ENCODE assay signal across 27 cellular contexts in the genomic region with DNA sequence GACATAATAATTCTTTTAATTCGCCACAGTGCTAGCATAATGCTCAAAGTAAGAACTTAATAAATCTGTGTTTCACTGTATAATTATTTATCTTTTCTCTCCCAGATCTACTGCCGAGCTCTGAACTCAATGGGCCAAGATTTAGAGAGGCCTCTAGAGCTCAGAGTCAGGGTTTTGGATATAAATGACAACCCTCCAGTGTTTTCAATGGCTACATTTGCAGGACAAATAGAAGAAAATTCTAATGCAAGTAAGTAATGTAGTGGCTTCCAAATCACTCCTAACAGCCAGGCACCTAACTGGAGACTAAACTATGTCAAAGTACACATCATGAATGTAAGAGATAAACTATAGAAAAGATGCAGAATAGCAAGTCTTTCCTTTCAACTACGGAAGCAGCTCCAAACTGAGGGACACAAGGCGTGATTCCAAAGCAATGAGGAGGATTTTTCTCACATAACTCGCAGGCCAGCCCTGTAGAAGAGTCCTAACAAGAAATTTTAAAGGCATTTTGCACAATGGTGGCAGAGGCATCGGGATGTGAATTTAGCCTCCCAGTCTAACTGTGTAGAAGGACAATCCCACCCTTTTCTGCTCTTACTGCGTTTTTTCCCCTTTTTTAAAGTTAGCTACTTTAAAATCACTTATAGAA. TPM values are rescaled to one million over a fixed set of nuclear protein-coding genes. Genes with fewer than 3 reads are reported as not detected.
A peak's percentile ranks its signal among the peaks of the same experiment; 100 is the strongest.
DNase-seq lines count a peak whose midpoint lies in the region; FAIRE-seq and TF ChIP-seq lines count a peak whose summit lies in the region.
"Had no signal": no experiment of that assay in that cellular context is flagged by ENCODE, and none has a peak within 500 bp of the region (broad histone marks: within the 10 kb centered on the region; RNA-seq: fewer than 3 reads in every experiment).

No MANE protein-coding gene starts in this region.

- H3K27me3 ChIP-seq in HUES6 (ENCODE audit: control insufficient read depth, insufficient read depth, low read length) (no peaks in the 10 kb centered on the region), H1 (replicated peaks in 1 of 4; ENCODE audit: control insufficient read depth in 3 of 4, extremely low read depth in 1 of 4, insufficient read depth in 3 of 4, low read length in 3 of 4) (no peaks in the 10 kb centered on the region), brain microvascular endothelial cell (replicated peaks) (no peaks in the 10 kb centered on the region)
- H3K27me3 ChIP-seq: BLaER1 treated with 17β-estradiol and CSF1 and Interleukin-3, amounts not matched to agents 10 nM and 100 nM; SJSA1 had no signal

- H3K9ac ChIP-seq in HUES6 (ENCODE audit: low read length) (no peak overlapping the region), H1 (replicated peaks in 1 of 4; ENCODE audit: extremely low read depth in 1 of 4, low read depth in 3 of 4, low read length in 3 of 4) (no peak overlapping the region; a peak in 1 of 7 replicates)
- H3K9ac ChIP-seq: BLaER1 treated with 17β-estradiol and CSF1 and Interleukin-3, amounts not matched to agents 10 nM and 100 nM had no signal

- peak; percentile 50 for FAIRE-seq in H1 (lab: Jason Lieb, UNC)
- FAIRE-seq: A549, G401.6, K562 had no signal

- TF ChIP-seq EP300 in H1 (IDR thresholded peaks at IDR 0.05; ENCODE audit: borderline replicate concordance in 1 of 2, low read depth in 2 of 2, low read length in 2 of 2), result no peak

- H2BK120ac ChIP-seq in H1 (replicated peaks; ENCODE audit: low read depth, low read length), result no peak overlapping the region

- no peak for TF ChIP-seq POLR2A in H1 (IDR thresholded peaks at IDR 0.05; ENCODE audit: control extremely low read depth in 1 of 2, low read depth in 2 of 2, low read length in 2 of 2)

- 25% methylated on average over 7 of the region's 7 CpGs; no CpG with 5 or more reads in 1 of the 2 experiments for WGBS in H1 (ENCODE audit: extremely low coverage in 1 of 2, insufficient coverage in 1 of 2, insufficient read length in 1 of 2, insufficient replicate concordance in 2 of 2, low coverage in 1 of 2, low lambda C conversion rate in 2 of 2, missing lambda C conversion rate in 1 of 2), 2 experiments

- no peak overlapping the region for H3K4ac ChIP-seq in H1 (replicated peaks; ENCODE audit: insufficient read length, low read depth, low read length)

- no peaks in the 10 kb centered on the region for H3K9me3 ChIP-seq in HUES6 (ENCODE audit: control insufficient read depth, insufficient read depth, low read depth, low read length)
- no peaks in the 10 kb centered on the region for H3K9me3 ChIP-seq in H1 (ENCODE audit: insufficient read depth in 2 of 2, low read depth in 1 of 2, low read length in 1 of 2)
- H3K9me3 ChIP-seq: A549; BLaER1 treated with 17β-estradiol and CSF1 and Interleukin-3, amounts not matched to agents 10 nM and 100 nM; Caco-2; SJSA1 had no signal

- H3K4me2 ChIP-seq in H1 (ENCODE audit: insufficient read depth in 1 of 2, low read depth in 2 of 2, low read length in 2 of 2), result peak overlapping the region; percentile 59 to 78
- H3K4me2 ChIP-seq: A549; BLaER1 treated with 17β-estradiol and CSF1 and Interleukin-3, amounts not matched to agents 10 nM and 100 nM had no signal

- H3K27ac ChIP-seq in HUES6 (ENCODE audit: low read depth, low read length), result no peak overlapping the region
- no peak overlapping the region for H3K27ac ChIP-seq in H1 (ENCODE audit: low read depth, low read length)
- no peak overlapping the region for H3K27ac ChIP-seq in brain microvascular endothelial cell
- H3K27ac ChIP-seq: A549; BLaER1 treated with 17β-estradiol and CSF1 and Interleukin-3, amounts not matched to agents 10 nM and 100 nM; HL-60; SJSA1 had no signal

- H3K36me3 ChIP-seq in HUES6 (ENCODE audit: control insufficient read depth, insufficient read depth, low read length) (no peaks in the 10 kb centered on the region), H1 (ENCODE audit: control insufficient read depth in 2 of 4, insufficient read depth in 4 of 4, low read length in 3 of 4) (no peaks in the 10 kb centered on the region), brain microvascular endothelial cell (replicated peaks) (no peaks in the 10 kb centered on the region)
- H3K36me3 ChIP-seq: BLaER1 treated with 17β-estradiol and CSF1 and Interleukin-3, amounts not matched to agents 10 nM and 100 nM; SJSA1 had no signal

- POLR2A ChIA-PET in H1 (lab: Charles Lee; ENCODE audit: partially characterized antibody), result no interaction called here

- H2BK20ac ChIP-seq in H1 (ENCODE audit: low read length), result no peak overlapping the region

- peak overlapping the region; percentile 8; the same call in 1 of the 2 replicates for H2BK5ac ChIP-seq in H1 (ENCODE audit: low read depth, low read length)

- no peaks in the 10 kb centered on the region for H3K79me1 ChIP-seq in H1 (ENCODE audit: low read depth, low read length)

- H4K8ac ChIP-seq in H1 (ENCODE audit: extremely low read depth, insufficient read depth, low read length), result no peak overlapping the region

- peak in 1 of 2 experiments; percentile 3 for DNase-seq in H1 (ENCODE audit: low read depth in 1 of 2, low spot score in 2 of 2)
- DNase-seq in iPS-NIHi11 (ENCODE audit: low spot score), result peak; percentile 8
- no peak for DNase-seq in activated T-cell treated with anti-CD3 and anti-CD28 coated beads for 4 hours
- DNase-seq in CD1c-positive myeloid dendritic cell (ENCODE audit: extremely low spot score), result no peak
- no peak for DNase-seq in activated T-cell treated with anti-CD3 and anti-CD28 coated beads, Interleukin-2, amount 50 U/mL, for 48 hours
- DNase-seq in brain microvascular endothelial cell, result no peak
- DNase-seq: AML-193; Caco-2; CD4-positive, alpha-beta memory T cell; MV-4-11; NCI-H1105; NCI-H146; NCI-H1930; NCI-H2107; NCI-H526 treated with DMSO at 0.1 percent for 48 hours; Right ventricle myocardium superior; RPMI8226 had no signal

- no peaks in the 10 kb centered on the region for H4K20me1 ChIP-seq in H1 (replicated peaks in 1 of 2; ENCODE audit: control insufficient read depth in 1 of 2, insufficient read depth in 2 of 2, low read length in 2 of 2)
- H4K20me1 ChIP-seq: BLaER1 treated with 17β-estradiol and CSF1 and Interleukin-3, amounts not matched to agents 10 nM and 100 nM had no signal

- H2AFZ ChIP-seq in H1 (ENCODE audit: low read length), result peak overlapping the region; percentile 78

- H3K4me3 ChIP-seq in HUES6 (ENCODE audit: low read depth, low read length) (peak overlapping the region; percentile 15), H1 (ENCODE audit: extremely low read depth in 1 of 4, insufficient read depth in 2 of 4, low read depth in 3 of 4, low read length in 4 of 4) (peak overlapping the region in 1 of 4 experiments; percentile 35; a peak in 2 of 8 replicates), brain microvascular endothelial cell (ENCODE audit: low read depth, low read length) (no peak overlapping the region)
- H3K4me3 ChIP-seq: A549; BLaER1 treated with 17β-estradiol and CSF1 and Interleukin-3, amounts not matched to agents 10 nM and 100 nM; K562; SJSA1 had no signal

- 0 out of 2 replicates have a peak overlapping the region, but pooled peaks have one; percentile 34 for H3K18ac ChIP-seq in H1 (ENCODE audit: extremely low read depth, low read length)

- no peak overlapping the region for H3K14ac ChIP-seq in H1 (ENCODE audit: insufficient read length)

- no peak overlapping the region for H2AK5ac ChIP-seq in H1 (ENCODE audit: low read depth, low read length)

- TF ChIP-seq RAD21 in H1 (IDR thresholded peaks at IDR 0.05 in 1 of 2, conservative IDR thresholded peaks at IDR 0.05 in 1 of 2; ENCODE audit: low read depth in 2 of 2, low read length in 2 of 2), result no peak

- H3K4me1 ChIP-seq in HUES6 (ENCODE audit: control insufficient read depth, insufficient read depth, low read length) (peaks cover 16% of the 10 kb centered on the region), H1 (replicated peaks in 1 of 4; ENCODE audit: control insufficient read depth in 3 of 4, insufficient read depth in 4 of 4, low read length in 3 of 4) (peaks cover 0 to 7% (median 4%) of the 10 kb centered on the region in 4 experiments; a peak in 3 of 7 replicates)
- H3K4me1 ChIP-seq: BLaER1 treated with 17β-estradiol and CSF1 and Interleukin-3, amounts not matched to agents 10 nM and 100 nM; Caco-2; SJSA1 had no signal

- in situ Hi-C loops in brain microvascular endothelial cell (cut with HindIII; ENCODE audit: low pct_ligation_motif_present, low sequenced_read_pairs), result no loop called here

- H2BK15ac ChIP-seq in H1 (ENCODE audit: low read length), result no peak overlapping the region

- H3K79me2 ChIP-seq in H1 (ENCODE audit: control insufficient read depth in 1 of 2, insufficient read depth in 2 of 2, low read length in 2 of 2), result no peaks in the 10 kb centered on the region

- TF ChIP-seq CTCF in H1 (IDR thresholded peaks at IDR 0.05; ENCODE audit: control extremely low read depth in 1 of 3, insufficient read depth in 1 of 3, low read depth in 1 of 3, low read length in 3 of 3), result no peak
- TF ChIP-seq CTCF in brain microvascular endothelial cell (IDR thresholded peaks at IDR 0.05; ENCODE audit: low read depth, low read length, missing control alignments), result no peak

- no peak overlapping the region for H4K5ac ChIP-seq in H1 (ENCODE audit: insufficient read length, low read depth, low read length)

- no peaks in the 10 kb centered on the region; the same call in 1 of the 2 replicates for H3K23me2 ChIP-seq in H1 (ENCODE audit: low read depth, low read length)

- no peak overlapping the region for H3K23ac ChIP-seq in H1 (ENCODE audit: insufficient read length)

- H2BK12ac ChIP-seq in H1 (ENCODE audit: low read depth, low read length), result peak overlapping the region; percentile 62

- CTCF ChIA-PET in H1 (lab: Charles Lee; ENCODE audit: partially characterized antibody), result interaction anchor here (1.1 kb wide), 1 partner anchor 17 kb away, joined by 4 read pairs; no protein-coding TSS in a partner anchor

- H3K56ac ChIP-seq in H1 (replicated peaks; ENCODE audit: insufficient read length, low read depth, low read length), result no peak overlapping the region

- H4K91ac ChIP-seq in H1 (replicated peaks; ENCODE audit: insufficient read length, low read length), result no peak overlapping the region

RNA-seq across cellular contexts. Expression of a gene that starts 12.0 kb away (rescaled TPM):
- 0.06 TPM in 1 of 2 replicates, not detected in the other for total RNA-seq in H1 (2021; fragmentation: NEBNext Ultra II Directional; extraction: Animal tissue kit (Norgen Biotek cat#: 25700))
- 0.06 TPM in 2 replicates for polyA plus RNA-seq in H1 (2011; rRNA removed)
- polyA plus RNA-seq in H1 (2011; cell fraction: cytosol; rRNA removed), result not detected
- polyA plus RNA-seq in H1 (2011; cell fraction: nucleus; rRNA removed), result not detected
- 0.05 TPM in 1 of 4 replicates, not detected in the others for polyA plus RNA-seq in H1 (2012, experiment 1 of 2)
- not detected for polyA plus RNA-seq in H1 (2012, experiment 2 of 2)
- 0.02 TPM for polyA plus RNA-seq in H1 (2013, experiment 1 of 2)
- under 0.01 TPM for polyA plus RNA-seq in H1 (2013, experiment 2 of 2)
- 0.03 TPM in 1 of 2 replicates, not detected in the other for polyA minus RNA-seq in H1 (2011; rRNA and poly(A)+ RNA removed)
- not detected for polyA minus RNA-seq in H1 (2011; cell fraction: cytosol; rRNA and poly(A)+ RNA removed)
- not detected for polyA minus RNA-seq in H1 (2011; cell fraction: nucleus; rRNA and poly(A)+ RNA removed)
- total RNA-seq: Caco-2; CD4-positive, alpha-beta memory T cell; H4; LHCN-M2; MCF 10A; SJSA1 had no signal
- polyA plus RNA-seq: A549; CD4-positive, alpha-beta memory T cell had no signal

RNA-seq across cellular contexts. Expression of a gene that starts 46.7 kb away (rescaled TPM):
- not detected in 2 replicates for total RNA-seq in H1 (2021; fragmentation: NEBNext Ultra II Directional; extraction: Animal tissue kit (Norgen Biotek cat#: 25700))
- not detected in 2 replicates for polyA plus RNA-seq in H1 (2011; rRNA removed)
- not detected for polyA plus RNA-seq in H1 (2011; cell fraction: cytosol; rRNA removed)
- not detected for polyA plus RNA-seq in H1 (2011; cell fraction: nucleus; rRNA removed)
- polyA plus RNA-seq in H1 (2012, experiment 1 of 2), result not detected in 4 replicates
- not detected for polyA plus RNA-seq in H1 (2012, experiment 2 of 2)
- polyA plus RNA-seq in H1 (2013, experiment 1 of 2), result 0.04 TPM
- polyA plus RNA-seq in H1 (2013, experiment 2 of 2), result 0.04 TPM
- polyA minus RNA-seq in H1 (2011; rRNA and poly(A)+ RNA removed), result not detected in 2 replicates
- polyA minus RNA-seq in H1 (2011; cell fraction: cytosol; rRNA and poly(A)+ RNA removed), result not detected
- polyA minus RNA-seq in H1 (2011; cell fraction: nucleus; rRNA and poly(A)+ RNA removed), result not detected
- total RNA-seq: Caco-2; CD4-positive, alpha-beta memory T cell; H4; K562; LHCN-M2; MCF 10A; Right ventricle myocardium superior; SJSA1 had no signal
- polyA plus RNA-seq: CD4-positive, alpha-beta memory T cell; K562 had no signal
